In the genomic region with DNA sequence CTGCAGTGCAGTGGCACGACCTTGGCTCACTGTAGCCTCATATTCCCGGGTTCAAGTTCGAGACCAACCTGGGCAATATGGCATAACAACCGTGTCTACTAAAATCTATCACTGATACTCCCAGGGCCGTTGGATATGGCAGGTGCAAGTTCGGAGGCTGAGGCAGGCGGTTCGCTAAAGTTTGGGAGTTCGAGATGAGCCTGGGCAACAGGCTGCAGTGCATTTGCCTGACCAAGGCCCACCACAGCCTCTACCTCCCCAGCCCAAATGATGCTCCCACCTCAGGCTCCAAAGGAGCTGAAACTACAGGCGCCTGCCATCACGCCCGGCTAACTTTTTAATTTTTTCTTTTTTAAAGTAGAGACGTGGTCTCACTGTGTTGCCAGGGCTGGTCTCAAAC, we compare ENCODE assay signal across 16 cellular contexts.
"Had no signal": no experiment of that assay in that cellular context is flagged by ENCODE, and none has a peak within 500 bp of the region (broad histone marks: within the 10 kb centered on the region; RNA-seq: fewer than 3 reads in every experiment).

No MANE protein-coding gene starts in this region.

- DNase-seq: activated CD4-positive, alpha-beta T cell treated with anti-CD3 and anti-CD28 coated beads for 36 hours; activated CD4-positive, alpha-beta T cell treated with anti-CD3 and anti-CD28 coated beads, Interleukin-2, amount 10 ng/mL, durations not matched to agents 7 days and 5 days; activated CD4-positive, alpha-beta T cell treated with anti-CD3 and anti-CD28 coated beads, Interleukin-2, amount 50 U/mL, for 48 hours; activated gamma-delta T cell; activated naive CD4-positive, alpha-beta T cell treated with anti-CD3 and anti-CD28 coated beads for 36 hours; activated T-cell treated with anti-CD3 and anti-CD28 coated beads, Interleukin-2, amount 50 U/mL, for 24 hours; body of pancreas; MG63; NCI-H510A; Right ventricle myocardium superior had no signal

- H3K9me3 ChIP-seq: adrenal gland, body of pancreas, MG63 had no signal

- H3K27ac Mint-ChIP-seq: activated CD4-positive, alpha-beta T cell treated with anti-CD3 and anti-CD28 coated beads for 36 hours; activated CD4-positive, alpha-beta T cell treated with anti-CD3 and anti-CD28 coated beads, Interleukin-2, amount 10 ng/mL, durations not matched to agents 7 days and 5 days; activated CD8-positive, alpha-beta T cell treated with anti-CD3 and anti-CD28 coated beads, Interleukin-2, amount 10 ng/mL, durations not matched to agents 7 days and 5 days; activated naive CD4-positive, alpha-beta T cell treated with anti-CD3 and anti-CD28 coated beads for 36 hours; activated T-cell treated with anti-CD3 and anti-CD28 coated beads, Interleukin-2, amount 50 U/mL, for 24 hours; activated T-helper 2 cell treated with anti-CD3 and anti-CD28 coated beads, Interferon-gamma antibody, Interleukin-2, Interleukin-4, amounts not matched to agents 10 μg/mL and 5 μg/mL and 100 μg/mL, durations not matched to agents 14 hours and 24 hours and 36 hours; T-helper 1 cell treated with Interleukin-12 subunit alpha and Interleukin-12 subunit beta and Interleukin-4 antibody, amounts not matched to agents 30 μg/mL and 1 μg/mL, for 36 hours had no signal

- H3K36me3 Mint-ChIP-seq: activated naive CD4-positive, alpha-beta T cell treated with anti-CD3 and anti-CD28 coated beads, Interleukin-2, amount 50 U/mL, for 72 hours had no signal

- H3K27ac ChIP-seq: adrenal gland had no signal

- H3K4me1 ChIP-seq: adrenal gland had no signal

- H3K9me3 Mint-ChIP-seq: activated CD4-positive, alpha-beta T cell treated with anti-CD3 and anti-CD28 coated beads, Interleukin-2, amount 10 ng/mL, durations not matched to agents 7 days and 5 days; activated naive CD4-positive, alpha-beta T cell treated with anti-CD3 and anti-CD28 coated beads for 36 hours; activated naive CD4-positive, alpha-beta T cell treated with anti-CD3 and anti-CD28 coated beads, Interleukin-2, amount 50 U/mL, for 72 hours; activated T-cell treated with anti-CD3 and anti-CD28 coated beads, Interleukin-2, amount 50 U/mL, for 24 hours; activated T-helper 2 cell treated with anti-CD3 and anti-CD28 coated beads, Interferon-gamma antibody, Interleukin-2, Interleukin-4, amounts not matched to agents 10 μg/mL and 5 μg/mL and 100 μg/mL, durations not matched to agents 14 hours and 24 hours and 36 hours; T-helper 1 cell treated with Interleukin-12 subunit alpha and Interleukin-12 subunit beta and Interleukin-4 antibody, amounts not matched to agents 30 μg/mL and 1 μg/mL, for 36 hours; T-helper 2 cell treated with Interferon-gamma antibody and Interleukin-4, amounts not matched to agents 5 μg/mL and 100 μg/mL, for 36 hours had no signal

- H3K27me3 ChIP-seq: body of pancreas, MG63 had no signal

- H3K36me3 ChIP-seq: adrenal gland, MG63 had no signal
